ENCODE assay signal across 1 cellular context in genomic region chr5:36659406-36659805, GRCh38.
TF ChIP-seq lines count a peak whose summit lies in the region.

No MANE protein-coding gene starts in this region.

TF ChIP-seq in GM23338, 12 proteins besides CTCF, POLR2A, EP300 and RAD21 (continued from another document):
- TF ChIP-seq ZNF462 (CRISPR knock-in tag; IDR thresholded peaks at IDR 0.05) (no peak), REST (IDR thresholded peaks at IDR 0.05; ENCODE audit: unreplicated experiment) (no peak), EZH2 (IDR thresholded peaks at IDR 0.05; ENCODE audit: low read depth, unreplicated experiment) (no peak)
